ENCODE assay signal across 1 cellular context in the genomic region with DNA sequence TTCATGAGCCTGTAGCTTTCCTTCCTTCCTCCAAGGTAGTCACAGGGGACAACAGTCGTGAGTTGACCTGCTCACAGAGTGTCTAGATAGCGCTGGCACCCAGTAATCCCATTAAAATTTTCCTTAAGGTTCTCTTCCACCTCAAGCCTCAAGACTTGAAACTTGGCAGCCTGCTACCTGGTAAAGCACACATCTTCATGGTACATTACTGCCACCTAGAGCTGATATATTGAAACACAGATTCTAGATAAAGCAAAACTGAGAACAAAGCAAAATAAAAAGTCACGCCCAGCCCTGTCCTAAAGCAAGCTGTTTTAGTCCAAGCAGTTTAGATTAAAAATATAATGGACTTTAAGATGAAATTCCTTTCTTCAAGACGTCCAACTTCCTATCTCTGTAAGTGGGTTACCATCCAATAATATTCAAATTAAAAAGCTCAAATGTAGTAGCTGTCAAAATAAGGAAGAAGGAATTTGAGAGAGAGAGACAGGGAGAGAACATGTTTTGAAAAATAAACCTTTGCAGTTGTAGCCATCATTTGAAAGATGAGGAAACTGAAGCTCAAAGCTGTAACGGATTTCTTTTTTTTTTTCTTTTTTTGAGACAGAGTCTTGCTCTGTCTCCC.
TF ChIP-seq lines count a peak whose summit lies in the region.

No MANE protein-coding gene starts in this region.

TF ChIP-seq in K562, 482 proteins besides CTCF, POLR2A, EP300 and RAD21 (continued from another document):
- no peak for TF ChIP-seq HOXB6 (CRISPR knock-in tag; IDR thresholded peaks at IDR 0.05; ENCODE audit: borderline replicate concordance)
- TF ChIP-seq MAZ (CRISPR knock-in tag; conservative IDR thresholded peaks at IDR 0.05 in 1 of 2, IDR thresholded peaks at IDR 0.05 in 1 of 2) = 0 out of 4 replicates have a peak, but pooled peaks of 1 of the 2 experiments have one; percentile 25
- TF ChIP-seq, protein P1, sequence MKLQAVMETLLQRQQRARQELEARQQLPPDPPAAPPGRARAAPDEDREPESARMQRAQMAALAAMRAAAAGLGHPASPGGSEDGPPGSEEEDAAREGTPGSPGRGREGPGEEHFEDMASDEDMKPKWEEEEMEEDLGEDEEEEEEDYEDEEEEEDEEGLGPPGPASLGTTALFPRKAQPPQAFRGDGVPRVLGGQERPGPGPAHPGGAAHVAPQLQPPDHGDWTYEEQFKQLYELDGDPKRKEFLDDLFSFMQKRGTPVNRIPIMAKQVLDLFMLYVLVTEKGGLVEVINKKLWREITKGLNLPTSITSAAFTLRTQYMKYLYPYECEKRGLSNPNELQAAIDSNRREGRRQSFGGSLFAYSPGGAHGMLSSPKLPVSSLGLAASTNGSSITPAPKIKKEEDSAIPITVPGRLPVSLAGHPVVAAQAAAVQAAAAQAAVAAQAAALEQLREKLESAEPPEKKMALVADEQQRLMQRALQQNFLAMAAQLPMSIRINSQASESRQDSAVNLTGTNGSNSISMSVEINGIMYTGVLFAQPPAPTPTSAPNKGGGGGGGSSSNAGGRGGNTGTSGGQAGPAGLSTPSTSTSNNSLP (IDR thresholded peaks at IDR 0.05; ENCODE audit: borderline replicate concordance, low read depth, low read length) = peak; percentile 40; the same call in 1 of the 2 replicates
- TF ChIP-seq ARID2 (IDR thresholded peaks at IDR 0.05) = peak; percentile 65
- peak; percentile 42 for TF ChIP-seq BRD9 (IDR thresholded peaks at IDR 0.05; ENCODE audit: low read depth, partially characterized antibody)
- TF ChIP-seq MIER1 (IDR thresholded peaks at IDR 0.05; ENCODE audit: low read depth) = no peak
- no peak for TF ChIP-seq ETS2 (tag; IDR thresholded peaks at IDR 0.05; ENCODE audit: borderline replicate concordance, poor library complexity, severe bottlenecking)
- no peak for TF ChIP-seq YY1 (IDR thresholded peaks at IDR 0.05; ENCODE audit: borderline replicate concordance in 1 of 3, control insufficient read depth in 1 of 3, extremely low read depth in 1 of 3, insufficient read depth in 3 of 3, insufficient read length in 1 of 3, insufficient replicate concordance in 2 of 3, low read depth in 1 of 3, low read length in 2 of 3)
- no peak for TF ChIP-seq ZFP36 (IDR thresholded peaks at IDR 0.05; ENCODE audit: low read depth, low read length, partially characterized antibody)
- TF ChIP-seq, protein P2, sequence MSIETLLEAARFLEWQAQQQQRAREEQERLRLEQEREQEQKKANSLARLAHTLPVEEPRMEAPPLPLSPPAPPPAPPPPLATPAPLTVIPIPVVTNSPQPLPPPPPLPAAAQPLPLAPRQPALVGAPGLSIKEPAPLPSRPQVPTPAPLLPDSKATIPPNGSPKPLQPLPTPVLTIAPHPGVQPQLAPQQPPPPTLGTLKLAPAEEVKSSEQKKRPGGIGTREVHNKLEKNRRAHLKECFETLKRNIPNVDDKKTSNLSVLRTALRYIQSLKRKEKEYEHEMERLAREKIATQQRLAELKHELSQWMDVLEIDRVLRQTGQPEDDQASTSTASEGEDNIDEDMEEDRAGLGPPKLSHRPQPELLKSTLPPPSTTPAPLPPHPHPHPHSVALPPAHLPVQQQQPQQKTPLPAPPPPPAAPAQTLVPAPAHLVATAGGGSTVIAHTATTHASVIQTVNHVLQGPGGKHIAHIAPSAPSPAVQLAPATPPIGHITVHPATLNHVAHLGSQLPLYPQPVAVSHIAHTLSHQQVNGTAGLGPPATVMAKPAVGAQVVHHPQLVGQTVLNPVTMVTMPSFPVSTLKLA (conservative IDR thresholded peaks at IDR 0.05) = no peak
- TF ChIP-seq FOXK1 (CRISPR knock-in tag; IDR thresholded peaks at IDR 0.05; ENCODE audit: borderline replicate concordance) = no peak
- TF ChIP-seq RB1 (IDR thresholded peaks at IDR 0.05; ENCODE audit: low read depth) = 0 out of 2 replicates have a peak, but pooled peaks have one; percentile 49
- TF ChIP-seq, protein P3, sequence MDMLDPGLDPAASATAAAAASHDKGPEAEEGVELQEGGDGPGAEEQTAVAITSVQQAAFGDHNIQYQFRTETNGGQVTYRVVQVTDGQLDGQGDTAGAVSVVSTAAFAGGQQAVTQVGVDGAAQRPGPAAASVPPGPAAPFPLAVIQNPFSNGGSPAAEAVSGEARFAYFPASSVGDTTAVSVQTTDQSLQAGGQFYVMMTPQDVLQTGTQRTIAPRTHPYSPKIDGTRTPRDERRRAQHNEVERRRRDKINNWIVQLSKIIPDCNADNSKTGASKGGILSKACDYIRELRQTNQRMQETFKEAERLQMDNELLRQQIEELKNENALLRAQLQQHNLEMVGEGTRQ (CRISPR knock-in tag; IDR thresholded peaks at IDR 0.05) = no peak
- TF ChIP-seq NFATC3 (IDR thresholded peaks at IDR 0.05) = 0 out of 2 replicates have a peak, but pooled peaks have one; percentile 36
- TF ChIP-seq, protein P4, sequence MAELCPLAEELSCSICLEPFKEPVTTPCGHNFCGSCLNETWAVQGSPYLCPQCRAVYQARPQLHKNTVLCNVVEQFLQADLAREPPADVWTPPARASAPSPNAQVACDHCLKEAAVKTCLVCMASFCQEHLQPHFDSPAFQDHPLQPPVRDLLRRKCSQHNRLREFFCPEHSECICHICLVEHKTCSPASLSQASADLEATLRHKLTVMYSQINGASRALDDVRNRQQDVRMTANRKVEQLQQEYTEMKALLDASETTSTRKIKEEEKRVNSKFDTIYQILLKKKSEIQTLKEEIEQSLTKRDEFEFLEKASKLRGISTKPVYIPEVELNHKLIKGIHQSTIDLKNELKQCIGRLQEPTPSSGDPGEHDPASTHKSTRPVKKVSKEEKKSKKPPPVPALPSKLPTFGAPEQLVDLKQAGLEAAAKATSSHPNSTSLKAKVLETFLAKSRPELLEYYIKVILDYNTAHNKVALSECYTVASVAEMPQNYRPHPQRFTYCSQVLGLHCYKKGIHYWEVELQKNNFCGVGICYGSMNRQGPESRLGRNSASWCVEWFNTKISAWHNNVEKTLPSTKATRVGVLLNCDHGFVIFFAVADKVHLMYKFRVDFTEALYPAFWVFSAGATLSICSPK (IDR thresholded peaks at IDR 0.05; ENCODE audit: borderline replicate concordance) = no peak
- no peak for TF ChIP-seq KDM5B (IDR thresholded peaks at IDR 0.05; ENCODE audit: insufficient replicate concordance, low read depth, low read length)
- no peak for TF ChIP-seq LARP7 (IDR thresholded peaks at IDR 0.05)
- TF ChIP-seq NFIC (IDR thresholded peaks at IDR 0.05) = peak; percentile 66
- TF ChIP-seq TAL1 (IDR thresholded peaks at IDR 0.05) = 0 out of 2 replicates have a peak, but pooled peaks have one; percentile 2
- TF ChIP-seq SMAD1 (IDR thresholded peaks at IDR 0.05; ENCODE audit: low read depth, low read length, partially characterized antibody) = no peak
- TF ChIP-seq TEAD4 (IDR thresholded peaks at IDR 0.05; ENCODE audit: low read length) = peak; percentile 14; the same call in 1 of the 2 replicates
- no peak for TF ChIP-seq TEAD4 (CRISPR knock-in tag; IDR thresholded peaks at IDR 0.05; ENCODE audit: borderline replicate concordance)
- no peak for TF ChIP-seq ZNF79 (CRISPR knock-in tag; IDR thresholded peaks at IDR 0.05; ENCODE audit: low read depth)
- TF ChIP-seq TFAM (CRISPR knock-in tag; conservative IDR thresholded peaks at IDR 0.05) = no peak
- TF ChIP-seq, protein P5, sequence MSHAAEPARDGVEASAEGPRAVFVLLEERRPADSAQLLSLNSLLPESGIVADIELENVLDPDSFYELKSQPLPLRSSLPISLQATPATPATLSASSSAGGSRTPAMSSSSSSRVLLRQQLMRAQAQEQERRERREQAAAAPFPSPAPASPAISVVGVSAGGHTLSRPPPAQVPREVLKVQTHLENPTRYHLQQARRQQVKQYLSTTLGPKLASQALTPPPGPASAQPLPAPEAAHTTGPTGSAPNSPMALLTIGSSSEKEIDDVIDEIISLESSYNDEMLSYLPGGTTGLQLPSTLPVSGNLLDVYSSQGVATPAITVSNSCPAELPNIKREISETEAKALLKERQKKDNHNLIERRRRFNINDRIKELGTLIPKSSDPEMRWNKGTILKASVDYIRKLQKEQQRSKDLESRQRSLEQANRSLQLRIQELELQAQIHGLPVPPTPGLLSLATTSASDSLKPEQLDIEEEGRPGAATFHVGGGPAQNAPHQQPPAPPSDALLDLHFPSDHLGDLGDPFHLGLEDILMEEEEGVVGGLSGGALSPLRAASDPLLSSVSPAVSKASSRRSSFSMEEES (CRISPR knock-in tag; IDR thresholded peaks at IDR 0.05) = no peak
- TF ChIP-seq, protein P6, sequence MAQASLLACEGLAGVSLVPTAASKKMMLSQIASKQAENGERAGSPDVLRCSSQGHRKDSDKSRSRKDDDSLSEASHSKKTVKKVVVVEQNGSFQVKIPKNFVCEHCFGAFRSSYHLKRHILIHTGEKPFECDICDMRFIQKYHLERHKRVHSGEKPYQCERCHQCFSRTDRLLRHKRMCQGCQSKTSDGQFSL (CRISPR knock-in tag; IDR thresholded peaks at IDR 0.05) = no peak
- TF ChIP-seq, protein P6 (tag; IDR thresholded peaks at IDR 0.05) = no peak
- TF ChIP-seq JUND (IDR thresholded peaks at IDR 0.05; ENCODE audit: borderline replicate concordance, low read depth, low read length) = peak; percentile 55; the same call in 1 of the 2 replicates
- TF ChIP-seq JUND (tag; IDR thresholded peaks at IDR 0.05; ENCODE audit: borderline replicate concordance, low read depth, low read length) = 0 out of 3 replicates have a peak, but pooled peaks have one; percentile 14
- TF ChIP-seq PPARD (CRISPR knock-in tag; IDR thresholded peaks at IDR 0.05) = no peak
- no peak for TF ChIP-seq CBX1 (IDR thresholded peaks at IDR 0.05; ENCODE audit: low read depth)
- TF ChIP-seq, protein P7, sequence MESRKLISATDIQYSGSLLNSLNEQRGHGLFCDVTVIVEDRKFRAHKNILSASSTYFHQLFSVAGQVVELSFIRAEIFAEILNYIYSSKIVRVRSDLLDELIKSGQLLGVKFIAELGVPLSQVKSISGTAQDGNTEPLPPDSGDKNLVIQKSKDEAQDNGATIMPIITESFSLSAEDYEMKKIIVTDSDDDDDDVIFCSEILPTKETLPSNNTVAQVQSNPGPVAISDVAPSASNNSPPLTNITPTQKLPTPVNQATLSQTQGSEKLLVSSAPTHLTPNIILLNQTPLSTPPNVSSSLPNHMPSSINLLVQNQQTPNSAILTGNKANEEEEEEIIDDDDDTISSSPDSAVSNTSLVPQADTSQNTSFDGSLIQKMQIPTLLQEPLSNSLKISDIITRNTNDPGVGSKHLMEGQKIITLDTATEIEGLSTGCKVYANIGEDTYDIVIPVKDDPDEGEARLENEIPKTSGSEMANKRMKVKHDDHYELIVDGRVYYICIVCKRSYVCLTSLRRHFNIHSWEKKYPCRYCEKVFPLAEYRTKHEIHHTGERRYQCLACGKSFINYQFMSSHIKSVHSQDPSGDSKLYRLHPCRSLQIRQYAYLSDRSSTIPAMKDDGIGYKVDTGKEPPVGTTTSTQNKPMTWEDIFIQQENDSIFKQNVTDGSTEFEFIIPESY (CRISPR knock-in tag; IDR thresholded peaks at IDR 0.05) = 0 out of 2 replicates have a peak, but pooled peaks have one; percentile 17
- TF ChIP-seq SP1 (CRISPR knock-in tag; IDR thresholded peaks at IDR 0.05) = peak; percentile 34; the same call in 1 of the 2 replicates
- no peak for TF ChIP-seq SAP30 (IDR thresholded peaks at IDR 0.05; ENCODE audit: borderline replicate concordance, insufficient read depth, low read depth, low read length, poor library complexity, severe bottlenecking)
- TF ChIP-seq SP2 (IDR thresholded peaks at IDR 0.05; ENCODE audit: extremely low read depth, low read depth, low read length, poor library complexity, severe bottlenecking) = no peak
- TF ChIP-seq SMARCC2 (IDR thresholded peaks at IDR 0.05; ENCODE audit: low read depth) = no peak
- TF ChIP-seq TCF7L2 (IDR thresholded peaks at IDR 0.05; ENCODE audit: low read depth, low read length) = no peak
- no peak for TF ChIP-seq SRSF9 (IDR thresholded peaks at IDR 0.05; ENCODE audit: borderline replicate concordance, low read depth, low read length)
- TF ChIP-seq, protein P8, sequence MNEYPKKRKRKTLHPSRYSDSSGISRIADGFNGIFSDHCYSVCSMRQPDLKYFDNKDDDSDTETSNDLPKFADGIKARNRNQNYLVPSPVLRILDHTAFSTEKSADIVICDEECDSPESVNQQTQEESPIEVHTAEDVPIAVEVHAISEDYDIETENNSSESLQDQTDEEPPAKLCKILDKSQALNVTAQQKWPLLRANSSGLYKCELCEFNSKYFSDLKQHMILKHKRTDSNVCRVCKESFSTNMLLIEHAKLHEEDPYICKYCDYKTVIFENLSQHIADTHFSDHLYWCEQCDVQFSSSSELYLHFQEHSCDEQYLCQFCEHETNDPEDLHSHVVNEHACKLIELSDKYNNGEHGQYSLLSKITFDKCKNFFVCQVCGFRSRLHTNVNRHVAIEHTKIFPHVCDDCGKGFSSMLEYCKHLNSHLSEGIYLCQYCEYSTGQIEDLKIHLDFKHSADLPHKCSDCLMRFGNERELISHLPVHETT (CRISPR knock-in tag; conservative IDR thresholded peaks at IDR 0.05 in 1 of 2, IDR thresholded peaks at IDR 0.05 in 1 of 2) = no peak
- TF ChIP-seq CC2D1A (IDR thresholded peaks at IDR 0.05) = peak; percentile 64; the same call in 1 of the 2 replicates
- TF ChIP-seq, protein P9, sequence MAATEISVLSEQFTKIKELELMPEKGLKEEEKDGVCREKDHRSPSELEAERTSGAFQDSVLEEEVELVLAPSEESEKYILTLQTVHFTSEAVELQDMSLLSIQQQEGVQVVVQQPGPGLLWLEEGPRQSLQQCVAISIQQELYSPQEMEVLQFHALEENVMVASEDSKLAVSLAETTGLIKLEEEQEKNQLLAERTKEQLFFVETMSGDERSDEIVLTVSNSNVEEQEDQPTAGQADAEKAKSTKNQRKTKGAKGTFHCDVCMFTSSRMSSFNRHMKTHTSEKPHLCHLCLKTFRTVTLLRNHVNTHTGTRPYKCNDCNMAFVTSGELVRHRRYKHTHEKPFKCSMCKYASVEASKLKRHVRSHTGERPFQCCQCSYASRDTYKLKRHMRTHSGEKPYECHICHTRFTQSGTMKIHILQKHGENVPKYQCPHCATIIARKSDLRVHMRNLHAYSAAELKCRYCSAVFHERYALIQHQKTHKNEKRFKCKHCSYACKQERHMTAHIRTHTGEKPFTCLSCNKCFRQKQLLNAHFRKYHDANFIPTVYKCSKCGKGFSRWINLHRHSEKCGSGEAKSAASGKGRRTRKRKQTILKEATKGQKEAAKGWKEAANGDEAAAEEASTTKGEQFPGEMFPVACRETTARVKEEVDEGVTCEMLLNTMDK (IDR thresholded peaks at IDR 0.05; ENCODE audit: borderline replicate concordance, insufficient read depth, low read depth, low read length, poor library complexity, severe bottlenecking) = no peak
- TF ChIP-seq SRSF7 (optimal IDR thresholded peaks at IDR 0.05; ENCODE audit: low read depth, low read length) = no peak
- no peak for TF ChIP-seq EGR1 (conservative IDR thresholded peaks at IDR 0.05)
- 0 out of 4 replicates have a peak, but pooled peaks of 1 of the 2 experiments have one; percentile 16 for TF ChIP-seq RCOR1 (IDR thresholded peaks at IDR 0.05; ENCODE audit: borderline replicate concordance in 1 of 2, low read depth in 2 of 2, low read length in 2 of 2)
- TF ChIP-seq GATA2 (CRISPR knock-in tag; IDR thresholded peaks at IDR 0.05) = peak; percentile 80
- TF ChIP-seq ARHGAP35 (IDR thresholded peaks at IDR 0.05; ENCODE audit: partially characterized antibody) = no peak
